27 cellular contexts compared by ENCODE assay signal in genomic region chr14:87540339-87540738, GRCh38.
"Had no signal": no experiment of that assay in that cellular context is flagged by ENCODE, and none has a peak within 500 bp of the region (broad histone marks: within the 10 kb centered on the region; RNA-seq: fewer than 3 reads in every experiment).

No MANE protein-coding gene starts in this region.

- H3K4me3 ChIP-seq: ascending aorta, cardiac muscle cell had no signal

- DNase-seq: activated B cell treated with CpG ODN at 0.5 μM for 24 hours; activated CD4-positive, alpha-beta memory T cell treated with anti-CD3 and anti-CD28 coated beads, Interleukin-2, amount 10 ng/mL, durations not matched to agents 7 days and 5 days; activated CD4-positive, alpha-beta T cell treated with anti-CD3 and anti-CD28 coated beads for 4 hours; activated CD4-positive, alpha-beta T cell treated with anti-CD3 and anti-CD28 coated beads, Interleukin-2, amount 10 ng/mL, durations not matched to agents 24 days and 14 days; activated CD4-positive, alpha-beta T cell treated with anti-CD3 and anti-CD28 coated beads, Interleukin-2, amount 50 U/mL, for 48 hours; activated CD4-positive, CD25-positive, alpha-beta regulatory T cell treated with anti-CD3 and anti-CD28 coated beads, Interleukin-2, amount 50 U/mL, for 72 hours; activated CD8-positive, alpha-beta memory T cell treated with anti-CD3 and anti-CD28 coated beads for 24 hours; activated CD8-positive, alpha-beta memory T cell treated with anti-CD3 and anti-CD28 coated beads, Interleukin-2, amount 10 ng/mL, durations not matched to agents 7 days and 5 days; activated CD8-positive, alpha-beta memory T cell treated with anti-CD3 and anti-CD28 coated beads, Interleukin-2, amount 50 U/mL, for 48 hours; activated CD8-positive, alpha-beta T cell treated with anti-CD3 and anti-CD28 coated beads, Interleukin-2, amount 10 ng/mL, durations not matched to agents 7 days and 5 days; activated effector memory CD4-positive, alpha-beta T cell treated with Interleukin-2 at 50 U/mL for 16 hours; activated gamma-delta T cell; activated naive CD4-positive, alpha-beta T cell treated with anti-CD3 and anti-CD28 coated beads, Interleukin-2, amount 10 ng/mL, durations not matched to agents 7 days and 5 days; activated naive CD4-positive, alpha-beta T cell treated with Interleukin-2 at 50 U/mL for 16 hours; activated naive CD8-positive, alpha-beta T cell treated with anti-CD3 and anti-CD28 coated beads, Interleukin-2, amount 10 ng/mL, durations not matched to agents 7 days and 5 days; activated naive CD8-positive, alpha-beta T cell treated with anti-CD3 and anti-CD28 coated beads, Interleukin-2, amount 50 U/mL, for 24 hours; activated T-cell treated with anti-CD3 and anti-CD28 coated beads, Interleukin-2, amount 50 U/mL, for 24 hours; activated T-cell treated with anti-CD3 and anti-CD28 coated beads, Interleukin-2, amount 50 U/mL, for 48 hours; amygdala; anterior cingulate cortex; caudate nucleus; cerebellar nuclear complex; T-helper 2 cell; T-helper 9 cell had no signal

- H3K4me1 ChIP-seq: ascending aorta had no signal

- H3K36me3 ChIP-seq: ascending aorta, cardiac muscle cell had no signal

- H3K27ac ChIP-seq: ascending aorta, cardiac muscle cell, VCaP had no signal

- ATAC-seq: activated CD8-positive, alpha-beta memory T cell treated with anti-CD3 and anti-CD28 coated beads, Interleukin-2, amount 10 ng/mL, durations not matched to agents 7 days and 5 days; activated CD8-positive, alpha-beta T cell treated with anti-CD3 and anti-CD28 coated beads, Interleukin-2, amount 10 ng/mL, durations not matched to agents 7 days and 5 days; activated naive CD8-positive, alpha-beta T cell treated with anti-CD3 and anti-CD28 coated beads, Interleukin-2, amount 50 U/mL, for 24 hours had no signal

- H3K9me3 ChIP-seq: ascending aorta had no signal
